ENCODE assay signal across 27 cellular contexts in genomic region chr14:98977451-98977850, GRCh38.
DNase-seq lines count a peak whose midpoint lies in the region; ATAC-seq, FAIRE-seq and TF ChIP-seq lines count a peak whose summit lies in the region.
"Had no signal": no experiment of that assay in that cellular context is flagged by ENCODE, and none has a peak within 500 bp of the region (broad histone marks: within the 10 kb centered on the region; RNA-seq: fewer than 3 reads in every experiment).

No MANE protein-coding gene starts in this region.

- H3K4me2 ChIP-seq in A549 (no peak overlapping the region), K562 (ENCODE audit: insufficient read depth, low read length) (no peak overlapping the region)
- H3K4me2 ChIP-seq: BLaER1 had no signal

- TF ChIP-seq RAD21 in A549 (conservative IDR thresholded peaks at IDR 0.05 in 1 of 2, IDR thresholded peaks at IDR 0.05 in 1 of 2) (no peak), K562 (CRISPR knock-in tag; conservative IDR thresholded peaks at IDR 0.05 in 1 of 2, IDR thresholded peaks at IDR 0.05 in 1 of 2) (no peak)

- H3K27ac ChIP-seq in A549 (no peak overlapping the region), K562 (ENCODE audit: extremely low read depth, low read depth, low read length) (no peak overlapping the region)
- H3K27ac ChIP-seq: BLaER1 had no signal

- FAIRE-seq in A204.1 (lab: Jason Lieb, UNC) (peak; percentile 41), A549 (lab: Jason Lieb, UNC) (no peak), K562 (lab: Jason Lieb, UNC) (no peak), frontal cortex (lab: Jason Lieb, UNC) (peak; percentile 26)
- FAIRE-seq: GM12878, GM12892, GM18507 had no signal

- H3K4me3 ChIP-seq in A549 (no peak overlapping the region), K562 (no peak overlapping the region)
- H3K4me3 ChIP-seq: BLaER1, GM12878 had no signal

- CTCF ChIA-PET in A549 (lab: Yijun Ruan, JAX) = no interaction called here
- CTCF ChIA-PET in K562 (lab: Yijun Ruan, JAX; ENCODE audit: low intra/inter-chr PET ratio) = no interaction called here

- no peak overlapping the region for H2AFZ ChIP-seq in K562 (ENCODE audit: low read depth, low read length)

- H3K9ac ChIP-seq in K562 (ENCODE audit: insufficient read depth in 1 of 2, low read depth in 2 of 2, low read length in 2 of 2) = no peak overlapping the region
- H3K9ac ChIP-seq: BLaER1 had no signal

- TF ChIP-seq EP300 in A549 (IDR thresholded peaks at IDR 0.05) (no peak), K562 (IDR thresholded peaks at IDR 0.05; ENCODE audit: low read length) (no peak)

- POLR2A ChIA-PET in A549 (lab: Yijun Ruan, JAX) = no interaction called here
- POLR2A ChIA-PET in K562 (lab: Yijun Ruan, JAX) = no interaction called here

- no peak for DNase-seq in A549 (ENCODE audit: low read depth in 1 of 2, low spot score in 1 of 2)
- no peak for DNase-seq in K562 (ENCODE audit: extremely low read depth in 1 of 4, low spot score in 3 of 4)
- DNase-seq in frontal cortex (ENCODE audit: low spot score in 2 of 2) = no peak
- no peak for DNase-seq in stimulated activated naive CD8-positive, alpha-beta T cell treated with anti-CD3 and anti-CD28 coated beads, Interleukin-15, Interleukin-2, amounts not matched to agents 100 U/mL and 50 U/mL, for 24 hours
- DNase-seq in activated CD4-positive, CD25-positive, alpha-beta regulatory T cell treated with anti-CD3 and anti-CD28 coated beads, Interleukin-2, amount 50 U/mL, for 72 hours = no peak
- no peak for DNase-seq in MV-4-11 (lab: John Stamatoyannopoulos, UW)
- no peak for DNase-seq in NCI-H1105 (lab: John Stamatoyannopoulos, UW)
- DNase-seq: 8988T; ACHN; BE2C; C1 segment of cervical spinal cord; CD4-positive, alpha-beta memory T cell; CD4-positive, CD25-positive, alpha-beta regulatory T cell; CD8-positive, alpha-beta memory T cell; COR-L47; DMS 273 treated with DMSO at 0.1 percent for 48 hours; DMS153; DMS53; DMS79; DND-41; EL; GDM1 had no signal

- no peaks in the 10 kb centered on the region for H3K4me1 ChIP-seq in A549
- H3K4me1 ChIP-seq in K562 (replicated peaks in 1 of 2; ENCODE audit: control insufficient read depth in 2 of 2, insufficient read depth in 2 of 2, low read length in 2 of 2) = no peaks in the 10 kb centered on the region
- H3K4me1 ChIP-seq: BE2C, BLaER1 had no signal

- H3K79me2 ChIP-seq in K562 (ENCODE audit: control insufficient read depth, insufficient read depth, low read length) = no peaks in the 10 kb centered on the region

- intact Hi-C loops in K562 (cut with micrococcal nuclease) = no loop called here

- no peaks in the 10 kb centered on the region for H3K27me3 ChIP-seq in K562 (ENCODE audit: control insufficient read depth in 2 of 2, insufficient read depth in 2 of 2, low read length in 2 of 2)
- H3K27me3 ChIP-seq: BE2C, BLaER1 had no signal

- no peak for ATAC-seq in A549
- no peak for ATAC-seq in K562
- no peak for ATAC-seq in stimulated activated naive CD8-positive, alpha-beta T cell treated with anti-CD3 and anti-CD28 coated beads, Interleukin-15, Interleukin-2, amounts not matched to agents 100 U/mL and 50 U/mL, for 24 hours
- ATAC-seq: GM12878 had no signal

- no peaks in the 10 kb centered on the region for H3K36me3 ChIP-seq in K562 (ENCODE audit: control insufficient read depth, insufficient read depth, low read length)
- H3K36me3 ChIP-seq: BE2C, BLaER1 had no signal

- no peaks in the 10 kb centered on the region for H4K20me1 ChIP-seq in K562 (replicated peaks; ENCODE audit: control insufficient read depth, insufficient read depth, low read length)
- H4K20me1 ChIP-seq: BLaER1 had no signal

- BruUV-seq in K562 (replicated peaks; lab: Mats Ljungman, UMichigan) = no TSS peak

- no peaks in the 10 kb centered on the region for H3K9me1 ChIP-seq in K562 (ENCODE audit: control insufficient read depth, insufficient read depth, low read length)

- H3K9me3 ChIP-seq in A549 (peaks cover 10% of the 10 kb centered on the region; the same call in 1 of the 3 replicates), K562 (replicated peaks; ENCODE audit: control insufficient read depth, insufficient read depth, low read depth, low read length) (no peaks in the 10 kb centered on the region)
- H3K9me3 ChIP-seq: BE2C had no signal

- in situ Hi-C loops in K562 (cut with MboI) = no loop called here

- TF ChIP-seq POLR2A in A549 (IDR thresholded peaks at IDR 0.05; ENCODE audit: low read length) (no peak), K562 (conservative IDR thresholded peaks at IDR 0.05) (no peak)

- TF ChIP-seq CTCF in A549 (IDR thresholded peaks at IDR 0.05) (no peak), K562 (IDR thresholded peaks at IDR 0.05 in 2 of 3, conservative IDR thresholded peaks at IDR 0.05 in 1 of 3; ENCODE audit: insufficient read depth in 2 of 3, low read depth in 1 of 3, low read length in 3 of 3) (no peak)

TF ChIP-seq in A549, 52 proteins besides CTCF, POLR2A, EP300 and RAD21:
- peak; percentile 52 for TF ChIP-seq MAFK (IDR thresholded peaks at IDR 0.05; ENCODE audit: partially characterized antibody)
- TF ChIP-seq NPAS2 (CRISPR knock-in tag; IDR thresholded peaks at IDR 0.05; ENCODE audit: borderline replicate concordance) = no peak
TF ChIP-seq in A549: peak in this region for 1.

TF ChIP-seq in K562, 482 proteins besides CTCF, POLR2A, EP300 and RAD21:
- TF ChIP-seq ZNF316 (IDR thresholded peaks at IDR 0.05) (peak; percentile 37), ZNF77 (CRISPR knock-in tag; IDR thresholded peaks at IDR 0.05) (no peak)
